Comparison of ENCODE assay signal across 13 cellular contexts in the genomic region with DNA sequence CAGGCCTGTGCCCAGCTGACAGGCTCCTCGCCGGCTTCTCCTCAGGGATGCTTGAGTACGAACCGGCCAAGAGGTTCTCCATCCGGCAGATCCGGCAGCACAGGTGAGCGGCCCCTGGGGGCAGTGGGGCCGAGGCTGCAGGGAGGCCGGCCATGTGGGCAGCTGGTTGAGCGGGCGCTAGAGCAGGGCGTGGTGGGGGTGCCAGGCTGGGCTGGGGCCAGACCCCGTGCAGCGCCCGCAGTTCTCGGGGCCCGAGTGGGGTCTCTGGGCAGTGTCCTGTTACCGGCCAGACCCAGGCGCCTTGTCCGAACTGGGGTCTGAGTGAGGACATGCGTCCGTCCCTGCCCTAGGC. TPM values are rescaled to one million over a fixed set of nuclear protein-coding genes. Genes with fewer than 3 reads are reported as not detected.
"Had no signal": no experiment of that assay in that cellular context is flagged by ENCODE, and none has a peak within 500 bp of the region (broad histone marks: within the 10 kb centered on the region; RNA-seq: fewer than 3 reads in every experiment).

No MANE protein-coding gene starts in this region.

- H3K4me2 ChIP-seq: smooth muscle cell had no signal

- H3K4me3 ChIP-seq: pancreas, smooth muscle cell had no signal

- ATAC-seq: activated CD4-positive, alpha-beta T cell treated with anti-CD3 and anti-CD28 coated beads for 36 hours; activated T-cell treated with anti-CD3 and anti-CD28 coated beads, Interleukin-2, amount 50 U/mL, for 72 hours; natural killer cell treated with Interleukin-12 subunit alpha and Interleukin-12 subunit beta and Interleukin-15 and Interleukin-18, amount 100 ng/mL, for 72 hours had no signal

- FAIRE-seq: pancreas had no signal

- H3K9me3 ChIP-seq: pancreas had no signal

- DNase-seq: activated CD4-positive, alpha-beta memory T cell treated with anti-CD3 and anti-CD28 coated beads, Interleukin-2, amount 10 ng/mL, durations not matched to agents 7 days and 5 days; activated CD4-positive, alpha-beta T cell treated with anti-CD3 and anti-CD28 coated beads for 36 hours; activated CD8-positive, alpha-beta memory T cell treated with anti-CD3 and anti-CD28 coated beads, Interleukin-2, amount 50 U/mL, for 4 hours; activated T-cell treated with anti-CD3 and anti-CD28 coated beads, Interleukin-2, amount 50 U/mL, for 72 hours; cortex of kidney; effector memory CD4-positive, alpha-beta T cell; immature natural killer cell; mammary epithelial cell; T-helper 9 cell had no signal

- H3K27ac ChIP-seq: epithelial cell of prostate, pancreas had no signal

- H3K27me3 ChIP-seq: pancreas had no signal

RNA-seq across cellular contexts. Expression of a gene that starts 15.9 kb away (rescaled TPM):
- polyA plus RNA-seq: immature natural killer cell had no signal
